In genomic region chr13:67515895-67516294, GRCh38 we compare ENCODE assay signal across 11 cellular contexts.
DNase-seq lines count a peak whose midpoint lies in the region; ATAC-seq and TF ChIP-seq lines count a peak whose summit lies in the region.
"Had no signal": no experiment of that assay in that cellular context is flagged by ENCODE, and none has a peak within 500 bp of the region (broad histone marks: within the 10 kb centered on the region; RNA-seq: fewer than 3 reads in every experiment).

No MANE protein-coding gene starts in this region.

- in situ Hi-C loops in KBM-7 (cut with MboI; ENCODE audit: low pct_unique_long_range_greater_than_20kb, low sequenced_read_pairs) (no loop called here), mammary epithelial cell (cut with MboI; ENCODE audit: low sequenced_read_pairs in 2 of 2) (no loop called here)

- H3K9me3 ChIP-seq in mammary epithelial cell (replicated peaks; ENCODE audit: insufficient read depth, low read length): no peaks in the 10 kb centered on the region

- ATAC-seq in GM18867 (IDR thresholded peaks at IDR 0.05; ENCODE audit: unreplicated experiment) (peak; percentile 95), HG02623 (IDR thresholded peaks at IDR 0.05; ENCODE audit: unreplicated experiment) (peak; percentile 94)
- ATAC-seq in activated naive CD8-positive, alpha-beta T cell treated with anti-CD3 and anti-CD28 coated beads, Interleukin-2, amount 50 U/mL, for 24 hours: no peak

- no peak overlapping the region for H3K27ac ChIP-seq in mammary epithelial cell (ENCODE audit: insufficient read depth, low read depth, low read length)
- H3K27ac ChIP-seq: hepatocyte had no signal

- no peak overlapping the region for H3K4me3 Mint-ChIP-seq in activated naive CD8-positive, alpha-beta T cell treated with anti-CD3 and anti-CD28 coated beads, Interleukin-2, amount 50 U/mL, for 24 hours
- H3K4me3 Mint-ChIP-seq: IgD-negative memory B cell had no signal

- H3K27ac Mint-ChIP-seq in activated naive CD8-positive, alpha-beta T cell treated with anti-CD3 and anti-CD28 coated beads, Interleukin-2, amount 50 U/mL, for 24 hours: no peak overlapping the region
- H3K27ac Mint-ChIP-seq: IgD-negative memory B cell had no signal

- dilution Hi-C loops in mammary epithelial cell (cut with HindIII; ENCODE audit: low sequenced_read_pairs): no loop called here

- no peaks in the 10 kb centered on the region for H3K27me3 ChIP-seq in mammary epithelial cell (ENCODE audit: insufficient read depth, low read length)
- H3K27me3 ChIP-seq: hepatocyte had no signal

- no peak overlapping the region for H3K4me2 ChIP-seq in mammary epithelial cell (ENCODE audit: insufficient read depth, low read depth, low read length)
- H3K4me2 ChIP-seq: hepatocyte had no signal

- H4K20me1 ChIP-seq in mammary epithelial cell (ENCODE audit: insufficient read depth, low read length): no peaks in the 10 kb centered on the region

- 90% methylated on average over 1 of the region's 1 CpG for WGBS in mammary epithelial cell (ENCODE audit: low coverage, missing lambda C conversion rate)

- no TSS peak for BruUV-seq in mammary epithelial cell (replicated peaks; lab: Mats Ljungman, UMichigan)

- H3K4me1 Mint-ChIP-seq in activated naive CD8-positive, alpha-beta T cell treated with anti-CD3 and anti-CD28 coated beads, Interleukin-2, amount 50 U/mL, for 24 hours: no peaks in the 10 kb centered on the region
- H3K4me1 Mint-ChIP-seq: IgD-negative memory B cell had no signal

- no peaks in the 10 kb centered on the region for H3K36me3 Mint-ChIP-seq in activated naive CD8-positive, alpha-beta T cell treated with anti-CD3 and anti-CD28 coated beads, Interleukin-2, amount 50 U/mL, for 24 hours (ENCODE audit: low read depth)
- H3K36me3 Mint-ChIP-seq: IgD-negative memory B cell had no signal

- no peak overlapping the region for H3K4me3 ChIP-seq in mammary epithelial cell (replicated peaks in 1 of 3; ENCODE audit: insufficient read depth in 1 of 3, low read depth in 2 of 3, low read length in 3 of 3)
- H3K4me3 ChIP-seq: hepatocyte had no signal

- H3K9ac ChIP-seq in mammary epithelial cell (ENCODE audit: insufficient read depth, low read length): no peak overlapping the region

- no peaks in the 10 kb centered on the region for H3K27me3 Mint-ChIP-seq in activated naive CD8-positive, alpha-beta T cell treated with anti-CD3 and anti-CD28 coated beads, Interleukin-2, amount 50 U/mL, for 24 hours
- H3K27me3 Mint-ChIP-seq: IgD-negative memory B cell had no signal

- no peak for TF ChIP-seq CTCF in mammary epithelial cell (conservative IDR thresholded peaks at IDR 0.05 in 1 of 2, IDR thresholded peaks at IDR 0.05 in 1 of 2; ENCODE audit: extremely low read depth in 1 of 2, insufficient read depth in 1 of 2, low read depth in 1 of 2, low read length in 2 of 2)

- H3K79me2 ChIP-seq in mammary epithelial cell (ENCODE audit: insufficient read depth, low read length): no peaks in the 10 kb centered on the region
- H3K79me2 ChIP-seq: hepatocyte had no signal

- no peaks in the 10 kb centered on the region for H3K36me3 ChIP-seq in mammary epithelial cell (ENCODE audit: insufficient read depth, low read length)

- DNase-seq in KBM-7: peak; percentile 53
- DNase-seq in fibroblast of gingiva (ENCODE audit: low read depth): peak; percentile 87
- no peak for DNase-seq in islet precursor cell
- DNase-seq in activated naive CD8-positive, alpha-beta T cell treated with anti-CD3 and anti-CD28 coated beads, Interleukin-2, amount 50 U/mL, for 24 hours: no peak
- no peak for DNase-seq in GM19238 (ENCODE audit: insufficient read length, low spot score)
- DNase-seq in mammary epithelial cell: no peak
- DNase-seq: activated naive CD4-positive, alpha-beta T cell had no signal

- intact Hi-C loops in mammary epithelial cell (cut with micrococcal nuclease): no loop called here

- H3K9me3 Mint-ChIP-seq in activated naive CD8-positive, alpha-beta T cell treated with anti-CD3 and anti-CD28 coated beads, Interleukin-2, amount 50 U/mL, for 24 hours: peaks cover 1% of the 10 kb centered on the region
- H3K9me3 Mint-ChIP-seq: IgD-negative memory B cell had no signal

- H3K4me1 ChIP-seq in mammary epithelial cell (ENCODE audit: insufficient read depth, low read length): no peaks in the 10 kb centered on the region

- no peak overlapping the region for H2AFZ ChIP-seq in mammary epithelial cell (ENCODE audit: low read depth, low read length)
- H2AFZ ChIP-seq: hepatocyte had no signal

- CTCF ChIA-PET in mammary epithelial cell (lab: Charles Lee; ENCODE audit: low non-redundant PET): no interaction called here

Comparison
In these comparisons a context has a peak if more than half of its experiments do, and no peak if none do; other contexts are left out.
1. DNase-seq: peak in KBM-7 (single experiment) and fibroblast of gingiva (single experiment); none in islet precursor cell (single experiment), activated naive CD8-positive, alpha-beta T cell treated with anti-CD3 and anti-CD28 coated beads, Interleukin-2, amount 50 U/mL, for 24 hours (single experiment), GM19238 (single experiment) and mammary epithelial cell (single experiment).